Comparison of ENCODE assay signal across 8 cellular contexts in the genomic region with DNA sequence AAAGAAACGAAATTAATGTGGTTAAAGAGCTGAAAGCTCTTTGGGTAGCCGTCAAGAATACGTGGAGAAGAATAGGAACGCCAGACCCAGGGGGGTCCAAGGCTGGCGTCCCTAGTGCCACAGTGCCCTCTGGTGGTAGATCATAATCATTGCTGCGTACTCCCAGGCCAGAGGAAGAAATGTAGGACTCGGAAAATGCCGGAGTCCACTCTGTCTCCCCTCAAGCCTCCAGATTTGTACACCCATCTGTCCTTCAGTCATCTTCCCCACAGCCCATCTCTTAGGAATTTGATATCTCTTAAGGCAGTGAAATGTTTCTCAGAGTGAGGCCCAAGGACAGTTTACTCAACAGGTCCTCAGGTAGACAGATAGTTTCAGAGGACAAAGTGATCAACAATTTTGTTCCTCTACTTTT. TPM values are rescaled to one million over a fixed set of nuclear protein-coding genes. Genes with fewer than 3 reads are reported as not detected.
A peak's percentile ranks its signal among the peaks of the same experiment; 100 is the strongest.
DNase-seq lines count a peak whose midpoint lies in the region; ATAC-seq and TF ChIP-seq lines count a peak whose summit lies in the region.

No MANE protein-coding gene starts in this region.

- no peak overlapping the region for H3K27ac ChIP-seq in lung (ENCODE audit: low read depth in 1 of 2, low read length in 1 of 2)

- ATAC-seq in lung (ENCODE audit: insufficient read depth, low FRiP score) (peak; percentile 80), HG03097 (IDR thresholded peaks at IDR 0.05; ENCODE audit: low FRiP score, unreplicated experiment) (no peak)

- peaks cover 0 to 2% of the 10 kb centered on the region in 2 donors for H3K9me3 ChIP-seq in lung (ENCODE audit: control insufficient read depth in 2 of 2, insufficient read depth in 1 of 2, low read length in 1 of 2)

- H3K27me3 Mint-ChIP-seq in Calu3 (ENCODE audit: unreplicated experiment) = no peaks in the 10 kb centered on the region
- H3K27me3 Mint-ChIP-seq in activated CD4-positive, alpha-beta T cell treated with anti-CD3 and anti-CD28 coated beads, Interleukin-2, amount 10 ng/mL, durations not matched to agents 24 days and 14 days = peaks cover 19% of the 10 kb centered on the region

- H3K27ac Mint-ChIP-seq in Calu3 (ENCODE audit: unreplicated experiment) = peak overlapping the region; percentile 73
- H3K27ac Mint-ChIP-seq in activated CD4-positive, alpha-beta T cell treated with anti-CD3 and anti-CD28 coated beads, Interleukin-2, amount 10 ng/mL, durations not matched to agents 24 days and 14 days = peak overlapping the region; percentile 21

- intact Hi-C loops in Calu3 (cut with micrococcal nuclease; ENCODE audit: unreplicated experiment) = loop anchor here (1.0 to 10.0 kb wide), 3 partner anchors 90 to 300 kb away; no protein-coding TSS in a partner anchor
- intact Hi-C loops in activated CD4-positive, alpha-beta T cell treated with anti-CD3 and anti-CD28 coated beads, Interleukin-2, amount 10 ng/mL, durations not matched to agents 24 days and 14 days (cut with micrococcal nuclease) = loop anchor here (1.0 kb wide), 3 partner anchors 90 to 297 kb away; no protein-coding TSS in a partner anchor

- TF ChIP-seq CTCF in Calu3 (IDR thresholded peaks at IDR 0.05; ENCODE audit: unreplicated experiment) (peak; percentile 84), HFF-Myc (IDR thresholded peaks at IDR 0.05; ENCODE audit: low read depth, low read length, missing control alignments) (peak; percentile 80), lung (IDR thresholded peaks at IDR 0.05; ENCODE audit: control extremely low read depth, extremely low read depth) (peak; percentile 88)

- peaks cover 3% of the 10 kb centered on the region for H3K9me3 Mint-ChIP-seq in Calu3 (ENCODE audit: low read depth, unreplicated experiment)
- no peaks in the 10 kb centered on the region for H3K9me3 Mint-ChIP-seq in activated CD4-positive, alpha-beta T cell treated with anti-CD3 and anti-CD28 coated beads, Interleukin-2, amount 10 ng/mL, durations not matched to agents 24 days and 14 days

- BruUV-seq in Calu3 (replicated peaks; lab: Mats Ljungman, UMichigan) = no TSS peak

- peaks cover 35% of the 10 kb centered on the region for H3K4me1 Mint-ChIP-seq in Calu3 (ENCODE audit: low read depth, unreplicated experiment)
- peaks cover under 1% of the 10 kb centered on the region for H3K4me1 Mint-ChIP-seq in activated CD4-positive, alpha-beta T cell treated with anti-CD3 and anti-CD28 coated beads, Interleukin-2, amount 10 ng/mL, durations not matched to agents 24 days and 14 days

- no peaks in the 10 kb centered on the region for H3K36me3 Mint-ChIP-seq in Calu3 (ENCODE audit: insufficient read depth, unreplicated experiment)
- no peaks in the 10 kb centered on the region for H3K36me3 Mint-ChIP-seq in activated CD4-positive, alpha-beta T cell treated with anti-CD3 and anti-CD28 coated beads, Interleukin-2, amount 10 ng/mL, durations not matched to agents 24 days and 14 days (ENCODE audit: low read depth)

- WGBS in lung, 2 donors = 2 to 4% methylated on average over 8 of the region's 8 CpGs

- H3K27me3 ChIP-seq in lung (ENCODE audit: control insufficient read depth, insufficient read depth) = no peaks in the 10 kb centered on the region

- H3K36me3 ChIP-seq in lung (ENCODE audit: control insufficient read depth in 2 of 2, insufficient read depth in 2 of 2, low read length in 2 of 2) = no peaks in the 10 kb centered on the region

- DNase-seq in Calu3 = peak; percentile 81
- DNase-seq in HFF-Myc (ENCODE audit: extremely low read depth, low read depth) = peak; percentile 56
- DNase-seq in NCI-H345 treated with DMSO at 0.1 percent for 48 hours (lab: John Stamatoyannopoulos, UW; ENCODE audit: unreplicated experiment) = peak; percentile 85
- DNase-seq in activated CD4-positive, alpha-beta T cell treated with anti-CD3 and anti-CD28 coated beads, Interleukin-2, amount 10 ng/mL, durations not matched to agents 24 days and 14 days = peak; percentile 89
- peak; percentile 69 for DNase-seq in dedifferentiated amniotic fluid mesenchymal stem cell (ENCODE audit: extremely low spot score)
- peak; percentile 64 for DNase-seq in lung (ENCODE audit: low spot score)
- DNase-seq in stimulated activated CD8-positive, alpha-beta memory T cell treated with anti-CD3 and anti-CD28 coated beads, Interleukin-15, amount 100 ng/mL, for 1 hour (ENCODE audit: low read depth) = peak; percentile 20

- no peak overlapping the region for H3K4me3 Mint-ChIP-seq in Calu3 (ENCODE audit: low read depth, unreplicated experiment)
- no peak overlapping the region for H3K4me3 Mint-ChIP-seq in activated CD4-positive, alpha-beta T cell treated with anti-CD3 and anti-CD28 coated beads, Interleukin-2, amount 10 ng/mL, durations not matched to agents 24 days and 14 days

- H3K4me1 ChIP-seq in lung (ENCODE audit: control insufficient read depth in 2 of 2, insufficient read depth in 2 of 2, low read length in 2 of 2) = no peaks in the 10 kb centered on the region

- CTCF ChIA-PET in Calu3 (lab: Charles Lee) = interaction anchor here (0.7 to 2.4 kb wide), 10 partner anchors 10 to 296 kb away, joined by 3 to 27 read pairs (median 4); no protein-coding TSS in a partner anchor

- H3K4me3 ChIP-seq in HFF-Myc (replicated peaks; ENCODE audit: low read depth, low read length) (no peak overlapping the region), lung (no peak overlapping the region)

RNA-seq across cellular contexts. Expression of a gene that starts 25.4 kb away (rescaled TPM):
- total RNA-seq in Calu3 (2022) (25.1 and 32.3 TPM in 2 replicates), lung (1 to 10 TPM; 1.6 to 2.9 TPM)
- not detected in 2 replicates for total RNA-seq in activated CD4-positive, alpha-beta T cell treated with anti-CD3 and anti-CD28 coated beads, Interleukin-2, amount 10 ng/mL, durations not matched to agents 24 days and 14 days
- 1 to 10 TPM in 1 of 2 donors, under 1 TPM in 1; 0.74 to 2.9 TPM for polyA plus RNA-seq in lung

RNA-seq across cellular contexts. Expression of a gene that starts 56.8 kb away (rescaled TPM):
- total RNA-seq in Calu3 (2022) = 76.7 and 79.3 TPM in 2 replicates
- total RNA-seq in activated CD4-positive, alpha-beta T cell treated with anti-CD3 and anti-CD28 coated beads, Interleukin-2, amount 10 ng/mL, durations not matched to agents 24 days and 14 days = 52.7 and 54.4 TPM in 2 replicates
- total RNA-seq in lung = 100 to 1,000 TPM; 175 to 184 TPM
- polyA plus RNA-seq in lung = 100 to 1,000 TPM in 1 of 2 donors, 10 to 100 TPM in 1; 81.6 to 182 TPM

Comparison
In these comparisons a context has a peak if more than half of its experiments do, and no peak if none do; other contexts are left out.
1. DNase-seq: peak in every context shown above with its lines; median percentile 89 in activated CD4-positive, alpha-beta T cell treated with anti-CD3 and anti-CD28 coated beads, Interleukin-2, amount 10 ng/mL, durations not matched to agents 24 days and 14 days; 85 in NCI-H345 treated with DMSO at 0.1 percent for 48 hours; 81 in Calu3; 69 in dedifferentiated amniotic fluid mesenchymal stem cell; 64 in lung; 56 in HFF-Myc; 20 in stimulated activated CD8-positive, alpha-beta memory T cell treated with anti-CD3 and anti-CD28 coated beads, Interleukin-15, amount 100 ng/mL, for 1 hour.